ENCODE assay signal across 1 cellular context in the genomic region with DNA sequence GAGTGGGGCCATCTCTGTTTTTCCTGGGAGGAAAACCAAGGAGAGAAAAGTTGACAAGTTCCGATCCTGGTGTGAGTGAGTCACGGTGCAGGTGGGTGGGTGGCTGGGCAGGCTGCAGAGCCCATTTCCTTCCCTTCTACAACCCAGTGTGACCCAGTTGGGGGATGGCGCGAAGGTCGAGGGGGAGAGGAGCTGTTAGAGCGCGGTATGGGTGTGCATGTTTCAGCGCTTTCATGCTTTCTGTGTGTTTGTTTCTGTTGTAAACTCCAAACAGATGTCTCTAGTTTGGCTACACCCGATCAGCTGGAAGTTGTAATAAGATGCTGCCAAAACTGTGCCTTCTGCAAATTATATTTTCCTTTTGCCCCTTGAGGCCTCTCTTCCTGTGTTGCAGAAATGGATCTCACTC.
A peak's percentile ranks its signal among the peaks of the same experiment; 100 is the strongest.
TF ChIP-seq lines count a peak whose summit lies in the region.

No MANE protein-coding gene starts in this region.

TF ChIP-seq in GM12878, 131 proteins besides CTCF, POLR2A, EP300 and RAD21:
- TF ChIP-seq TCF3 (IDR thresholded peaks at IDR 0.05; ENCODE audit: borderline replicate concordance, insufficient read depth, low read depth, low read length), result 0 out of 2 replicates have a peak, but pooled peaks have one; percentile 17
- TF ChIP-seq, protein P1, sequence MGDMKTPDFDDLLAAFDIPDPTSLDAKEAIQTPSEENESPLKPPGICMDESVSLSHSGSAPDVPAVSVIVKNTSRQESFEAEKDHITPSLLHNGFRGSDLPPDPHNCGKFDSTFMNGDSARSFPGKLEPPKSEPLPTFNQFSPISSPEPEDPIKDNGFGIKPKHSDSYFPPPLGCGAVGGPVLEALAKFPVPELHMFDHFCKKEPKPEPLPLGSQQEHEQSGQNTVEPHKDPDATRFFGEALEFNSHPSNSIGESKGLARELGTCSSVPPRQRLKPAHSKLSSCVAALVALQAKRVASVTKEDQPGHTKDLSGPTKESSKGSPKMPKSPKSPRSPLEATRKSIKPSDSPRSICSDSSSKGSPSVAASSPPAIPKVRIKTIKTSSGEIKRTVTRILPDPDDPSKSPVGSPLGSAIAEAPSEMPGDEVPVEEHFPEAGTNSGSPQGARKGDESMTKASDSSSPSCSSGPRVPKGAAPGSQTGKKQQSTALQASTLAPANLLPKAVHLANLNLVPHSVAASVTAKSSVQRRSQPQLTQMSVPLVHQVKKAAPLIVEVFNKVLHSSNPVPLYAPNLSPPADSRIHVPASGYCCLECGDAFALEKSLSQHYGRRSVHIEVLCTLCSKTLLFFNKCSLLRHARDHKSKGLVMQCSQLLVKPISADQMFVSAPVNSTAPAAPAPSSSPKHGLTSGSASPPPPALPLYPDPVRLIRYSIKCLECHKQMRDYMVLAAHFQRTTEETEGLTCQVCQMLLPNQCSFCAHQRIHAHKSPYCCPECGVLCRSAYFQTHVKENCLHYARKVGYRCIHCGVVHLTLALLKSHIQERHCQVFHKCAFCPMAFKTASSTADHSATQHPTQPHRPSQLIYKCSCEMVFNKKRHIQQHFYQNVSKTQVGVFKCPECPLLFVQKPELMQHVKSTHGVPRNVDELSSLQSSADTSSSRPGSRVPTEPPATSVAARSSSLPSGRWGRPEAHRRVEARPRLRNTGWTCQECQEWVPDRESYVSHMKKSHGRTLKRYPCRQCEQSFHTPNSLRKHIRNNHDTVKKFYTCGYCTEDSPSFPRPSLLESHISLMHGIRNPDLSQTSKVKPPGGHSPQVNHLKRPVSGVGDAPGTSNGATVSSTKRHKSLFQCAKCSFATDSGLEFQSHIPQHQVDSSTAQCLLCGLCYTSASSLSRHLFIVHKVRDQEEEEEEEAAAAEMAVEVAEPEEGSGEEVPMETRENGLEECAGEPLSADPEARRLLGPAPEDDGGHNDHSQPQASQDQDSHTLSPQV (IDR thresholded peaks at IDR 0.05), result no peak
